Comparison of ENCODE assay signal across 11 cellular contexts in genomic region chr9:36802171-36802920, GRCh38.
A peak's percentile ranks its signal among the peaks of the same experiment; 100 is the strongest.
DNase-seq lines count a peak whose midpoint lies in the region; ATAC-seq, FAIRE-seq and TF ChIP-seq lines count a peak whose summit lies in the region.
"Had no signal": no experiment of that assay in that cellular context is flagged by ENCODE, and none has a peak within 500 bp of the region (broad histone marks: within the 10 kb centered on the region; RNA-seq: fewer than 3 reads in every experiment).

No MANE protein-coding gene starts in this region.

- H3K27ac Mint-ChIP-seq in endodermal cell = no peak overlapping the region
- peak overlapping the region; percentile 67 for H3K27ac Mint-ChIP-seq in neural progenitor cell

- H3K9me3 ChIP-seq in endodermal cell (ENCODE audit: control insufficient read depth, low read length) (no peaks in the 10 kb centered on the region), neural progenitor cell (ENCODE audit: low read depth) (no peaks in the 10 kb centered on the region)
- H3K9me3 ChIP-seq: gastroesophageal sphincter had no signal

- H3K36me3 Mint-ChIP-seq in endodermal cell (ENCODE audit: low read depth) (no peaks in the 10 kb centered on the region), neural progenitor cell (no peaks in the 10 kb centered on the region)

- H3K9me3 Mint-ChIP-seq in endodermal cell (peaks cover 1% of the 10 kb centered on the region), neural progenitor cell (peaks cover 6% of the 10 kb centered on the region)

- 65 to 74% methylated on average over 10 to 16 of the region's 16 CpGs for WGBS in endodermal cell (ENCODE audit: insufficient coverage in 1 of 2, insufficient read length in 1 of 2), 2 experiments

- no peak for ATAC-seq in GM19324 (IDR thresholded peaks at IDR 0.05; ENCODE audit: low FRiP score, unreplicated experiment)
- ATAC-seq in GM19452 (IDR thresholded peaks at IDR 0.05; ENCODE audit: unreplicated experiment) = no peak
- ATAC-seq in HG02840 (IDR thresholded peaks at IDR 0.05; ENCODE audit: low FRiP score, unreplicated experiment) = no peak
- ATAC-seq: gastroesophageal sphincter had no signal

- H3K27me3 Mint-ChIP-seq in endodermal cell (ENCODE audit: insufficient read depth) (peaks cover 10% of the 10 kb centered on the region), neural progenitor cell (ENCODE audit: insufficient read depth, low read depth) (peaks cover 5% of the 10 kb centered on the region)

- no peaks in the 10 kb centered on the region for H4K20me1 ChIP-seq in neural progenitor cell (ENCODE audit: low read depth)

- H3K4me3 ChIP-seq in endodermal cell (ENCODE audit: low read length) = no peak overlapping the region
- H3K4me3 ChIP-seq in neural progenitor cell = no peak overlapping the region
- H3K4me3 ChIP-seq: gastroesophageal sphincter had no signal

- TF ChIP-seq CTCF in endodermal cell (conservative IDR thresholded peaks at IDR 0.05) (no peak), neural progenitor cell (IDR thresholded peaks at IDR 0.05) (no peak)

- H3K27ac ChIP-seq in endodermal cell (ENCODE audit: low read depth, low read length) (peak overlapping the region; percentile 41), neural progenitor cell (no peak overlapping the region)
- H3K27ac ChIP-seq: gastroesophageal sphincter had no signal

- no peak overlapping the region for H3K4me3 Mint-ChIP-seq in endodermal cell
- H3K4me3 Mint-ChIP-seq in neural progenitor cell = peak overlapping the region; percentile 67

- H3K27me3 ChIP-seq in endodermal cell (ENCODE audit: control insufficient read depth, insufficient read depth, low read length, poor library complexity, severe bottlenecking) (no peaks in the 10 kb centered on the region), neural progenitor cell (no peaks in the 10 kb centered on the region)

- H3K4me1 ChIP-seq in endodermal cell (ENCODE audit: control insufficient read depth, insufficient read depth, low read length) (no peaks in the 10 kb centered on the region), neural progenitor cell (no peaks in the 10 kb centered on the region)
- H3K4me1 ChIP-seq: gastroesophageal sphincter had no signal

- H3K36me3 ChIP-seq in endodermal cell (ENCODE audit: control insufficient read depth, insufficient read depth, low read length) = no peaks in the 10 kb centered on the region
- H3K36me3 ChIP-seq in neural progenitor cell = no peaks in the 10 kb centered on the region
- H3K36me3 ChIP-seq: gastroesophageal sphincter had no signal

- no peaks in the 10 kb centered on the region for H3F3A ChIP-seq in neural progenitor cell (ENCODE audit: low read depth)

- FAIRE-seq in RCC 7860 (lab: Jason Lieb, UNC) = no peak

- H2AFZ ChIP-seq in neural progenitor cell (replicated peaks) = peak overlapping the region; percentile 98

- DNase-seq in Daoy (ENCODE audit: low read depth) (peak; percentile 76), NCI-H2227 (lab: John Stamatoyannopoulos, UW; ENCODE audit: unreplicated experiment) (peak; percentile 29), endodermal cell (no peak), neural progenitor cell (ENCODE audit: low spot score) (no peak), RCC 7860 (ENCODE audit: low spot score) (no peak)
- DNase-seq: activated naive CD4-positive, alpha-beta T cell treated with anti-CD3 and anti-CD28 coated beads, Interleukin-2, amount 50 U/mL, for 16 hours; stimulated activated CD4-positive, alpha-beta T cell treated with anti-CD3 and anti-CD28 coated beads, Interleukin-4, amount 100 ng/mL, for 24 hours had no signal

- peak overlapping the region; percentile 6 for H3K4me2 ChIP-seq in neural progenitor cell

- H3K9ac ChIP-seq in endodermal cell (ENCODE audit: extremely low read depth, low read length, poor library complexity, severe bottlenecking) (no peak overlapping the region), neural progenitor cell (no peak overlapping the region)

- no peaks in the 10 kb centered on the region for H3K79me2 ChIP-seq in neural progenitor cell (ENCODE audit: low read depth)

- H3K4me1 Mint-ChIP-seq in endodermal cell = peaks cover 1% of the 10 kb centered on the region
- peaks cover 23% of the 10 kb centered on the region for H3K4me1 Mint-ChIP-seq in neural progenitor cell

Comparison
In these comparisons a context has a peak if more than half of its experiments do, and no peak if none do; other contexts are left out.
1. DNase-seq: peak in Daoy (single experiment) and NCI-H2227 (single experiment); none in endodermal cell (single experiment), neural progenitor cell (single experiment) and RCC 7860 (single experiment).